Comparison of ENCODE assay signal across 8 cellular contexts in genomic region chr9:137070906-137071275, GRCh38. TPM values are rescaled to one million over a fixed set of nuclear protein-coding genes. Genes with fewer than 3 reads are reported as not detected.
A peak's percentile ranks its signal among the peaks of the same experiment; 100 is the strongest.
DNase-seq lines count a peak whose midpoint lies in the region; ATAC-seq and TF ChIP-seq lines count a peak whose summit lies in the region.

No MANE protein-coding gene starts in this region.

- ATAC-seq in GM18502 (IDR thresholded peaks at IDR 0.05; ENCODE audit: poor library complexity, unreplicated experiment) (peak; percentile 11), left lobe of liver (peak; percentile 2)

- TF ChIP-seq CTCF in brain (conservative IDR thresholded peaks at IDR 0.05), result peak in 1 of 2 experiments; percentile 51

- DNase-seq in A172 (ENCODE audit: low spot score) (peak; percentile 65), NCI-H128 (lab: John Stamatoyannopoulos, UW; ENCODE audit: unreplicated experiment) (peak; percentile 50), left lobe of liver (ENCODE audit: low spot score) (no peak)
- no peak for DNase-seq in central memory CD4-positive, alpha-beta T cell
- DNase-seq in stimulated activated CD4-positive, alpha-beta T cell treated with anti-CD3 and anti-CD28 coated beads, Interleukin-15, amount 100 ng/mL, for 24 hours, result no peak

- H3K27me3 ChIP-seq in thymus (ENCODE audit: control insufficient read depth, insufficient read depth), result peaks cover 10% of the 10 kb centered on the region

- H3K4me3 ChIP-seq in thymus (ENCODE audit: low read length), result peak overlapping the region; percentile 57

- peaks cover 0 to 6% (median 0%) of the 10 kb centered on the region in 5 experiments for H3K9me3 Mint-ChIP-seq in brain

- H3K4me1 ChIP-seq in thymus (ENCODE audit: control insufficient read depth, insufficient read depth, low read length), result peaks cover 24% of the 10 kb centered on the region

- H3K4me3 Mint-ChIP-seq in brain, result peak overlapping the region; percentile 75 to 86 (median 81)

- H3K9me3 ChIP-seq in thymus (ENCODE audit: control insufficient read depth), result no peaks in the 10 kb centered on the region

- H3K27ac ChIP-seq in thymus (ENCODE audit: low read depth), result no peak overlapping the region

- peaks cover 21% of the 10 kb centered on the region for H3K27me3 Mint-ChIP-seq in brain

- H3K36me3 Mint-ChIP-seq in brain, result no peaks in the 10 kb centered on the region

- H3K27ac Mint-ChIP-seq in brain, result peak overlapping the region; percentile 44 to 91 (median 74)

- WGBS in thymus, result 28% methylated on average over 6 of the region's 6 CpGs

- H3K4me1 Mint-ChIP-seq in brain, result peaks cover 19% of the 10 kb centered on the region

- peaks cover 3% of the 10 kb centered on the region for H3K36me3 ChIP-seq in thymus (ENCODE audit: control insufficient read depth, insufficient read depth)

RNA-seq across cellular contexts. Expression of gene SAPCD2, which starts 0.5 kb away (rescaled TPM):
- total RNA-seq in A172 (2014; rRNA removed; shearing (Covaris generic)), result 76.4 and 92.3 TPM in 2 replicates
- polyA plus RNA-seq in brain (ENCODE audit: insufficient read depth, low read depth, low replicate concordance) (65.8 TPM), thymus (0.87 TPM)
- total RNA-seq in left lobe of liver, result 0.15 TPM

RNA-seq across cellular contexts. Expression of gene UAP1L1, which starts 6.4 kb away (rescaled TPM):
- 94.6 and 109 TPM in 2 replicates for total RNA-seq in A172 (2014; rRNA removed; shearing (Covaris generic))
- 24.1 TPM for polyA plus RNA-seq in brain (ENCODE audit: insufficient read depth, low read depth, low replicate concordance)
- 1.8 TPM for total RNA-seq in left lobe of liver
- 9.4 TPM for polyA plus RNA-seq in thymus

RNA-seq across cellular contexts. Expression of gene MAN1B1, which starts 15.9 kb away (rescaled TPM):
- total RNA-seq in A172 (2014; rRNA removed; shearing (Covaris generic)), result 196 and 197 TPM in 2 replicates
- polyA plus RNA-seq in brain (ENCODE audit: insufficient read depth, low read depth, low replicate concordance) (65.1 TPM), thymus (107 TPM)
- 27.4 TPM for total RNA-seq in left lobe of liver

RNA-seq across cellular contexts. Expression of gene ENTPD2, which starts 17.0 kb away (rescaled TPM):
- total RNA-seq in A172 (2014; rRNA removed; shearing (Covaris generic)), result not detected in 2 replicates
- polyA plus RNA-seq in brain (ENCODE audit: insufficient read depth, low read depth, low replicate concordance) (66.8 TPM), thymus (0.27 TPM)
- 1.7 TPM for total RNA-seq in left lobe of liver

RNA-seq across cellular contexts. Expression of gene NPDC1, which starts 24.9 kb away (rescaled TPM):
- 47.4 and 49.6 TPM in 2 replicates for total RNA-seq in A172 (2014; rRNA removed; shearing (Covaris generic))
- polyA plus RNA-seq in brain (ENCODE audit: insufficient read depth, low read depth, low replicate concordance), result 210 TPM
- total RNA-seq in left lobe of liver, result 16.6 TPM
- polyA plus RNA-seq in thymus, result 71.1 TPM

Comparison
In these comparisons a context has a peak if more than half of its experiments do, and no peak if none do; other contexts are left out.
1. DNase-seq: peak in A172 (single experiment) and NCI-H128 (single experiment); none in left lobe of liver (single experiment), central memory CD4-positive, alpha-beta T cell (single experiment) and stimulated activated CD4-positive, alpha-beta T cell treated with anti-CD3 and anti-CD28 coated beads, Interleukin-15, amount 100 ng/mL, for 24 hours (single experiment).
2. RNA of gene SAPCD2, which starts 0.5 kb away (total RNA-seq): 76.4 to 92.3 TPM in A172; 0.15 TPM in left lobe of liver (single experiment); every median in the first group is over 10 times any median in the second.
3. RNA of gene UAP1L1, which starts 6.4 kb away (total RNA-seq): 94.6 to 109 TPM in A172; 1.8 TPM in left lobe of liver (single experiment); every median in the first group is over 10 times any median in the second.